In the genomic region with DNA sequence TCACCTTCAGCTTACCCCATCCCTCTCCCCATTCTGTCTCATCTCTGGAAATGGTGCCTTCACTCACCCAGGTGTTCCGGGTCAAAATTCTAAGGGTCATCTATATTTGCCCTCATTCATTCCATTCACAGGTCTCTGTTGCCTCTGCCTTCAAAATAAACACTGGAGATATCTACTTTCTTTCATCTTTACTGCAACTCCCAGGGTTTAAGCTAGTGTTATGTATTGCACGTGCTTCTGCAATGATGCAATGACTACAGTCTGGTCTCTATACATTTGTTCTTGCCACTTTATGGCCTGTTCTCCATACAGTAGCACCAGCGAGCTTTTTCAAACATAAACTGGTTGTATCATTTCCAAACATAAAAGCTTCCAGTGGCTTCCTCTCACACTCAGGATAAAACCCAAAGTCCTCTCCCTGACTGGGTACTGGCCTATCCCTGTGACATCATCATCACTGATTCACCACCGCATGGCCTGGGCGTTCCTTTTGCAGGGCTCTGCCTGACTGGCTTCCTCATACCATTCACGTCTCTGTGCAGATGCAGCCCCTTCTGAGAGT, we compare ENCODE assay signal across 11 cellular contexts. TPM values are rescaled to one million over a fixed set of nuclear protein-coding genes. Genes with fewer than 3 reads are reported as not detected.
DNase-seq lines count a peak whose midpoint lies in the region; ATAC-seq and TF ChIP-seq lines count a peak whose summit lies in the region.
"Had no signal": no experiment of that assay in that cellular context is flagged by ENCODE, and none has a peak within 500 bp of the region (broad histone marks: within the 10 kb centered on the region; RNA-seq: fewer than 3 reads in every experiment).

No MANE protein-coding gene starts in this region.

- peaks cover 46% of the 10 kb centered on the region for H3K4me1 ChIP-seq in PC-9 (replicated peaks; ENCODE audit: insufficient read depth)

- no peaks in the 10 kb centered on the region for H3K27me3 ChIP-seq in PC-9 (ENCODE audit: insufficient read depth, low read depth)

- H3K27me3 Mint-ChIP-seq in activated CD4-positive, alpha-beta memory T cell treated with anti-CD3 and anti-CD28 coated beads for 36 hours = peaks cover 5% of the 10 kb centered on the region
- H3K27me3 Mint-ChIP-seq in stimulated activated naive CD8-positive, alpha-beta T cell treated with anti-CD3 and anti-CD28 coated beads, Interleukin-15, amount 100 ng/mL, for 72 hours = peaks cover 14% of the 10 kb centered on the region

- H3K4me3 ChIP-seq in PC-9 = no peak overlapping the region

- H3K36me3 Mint-ChIP-seq in activated CD4-positive, alpha-beta memory T cell treated with anti-CD3 and anti-CD28 coated beads for 36 hours = no peaks in the 10 kb centered on the region
- H3K36me3 Mint-ChIP-seq: CD4-positive, CD25-positive, alpha-beta regulatory T cell had no signal

- no peaks in the 10 kb centered on the region for H3K9me2 ChIP-seq in PC-9 (ENCODE audit: insufficient read depth)

- POLR2A ChIA-PET in PC-9 (lab: Charles Lee; ENCODE audit: unreplicated experiment) = interaction anchor here (0.6 kb wide), 1 partner anchor 465 kb away, joined by 6 read pairs; no protein-coding TSS in a partner anchor
- POLR2A ChIA-PET in activated CD4-positive, alpha-beta memory T cell treated with anti-CD3 and anti-CD28 coated beads for 36 hours (lab: Charles Lee) = no interaction called here

- no peaks in the 10 kb centered on the region for H3K9me3 Mint-ChIP-seq in activated CD4-positive, alpha-beta memory T cell treated with anti-CD3 and anti-CD28 coated beads for 36 hours
- no peaks in the 10 kb centered on the region for H3K9me3 Mint-ChIP-seq in stimulated activated naive CD8-positive, alpha-beta T cell treated with anti-CD3 and anti-CD28 coated beads, Interleukin-15, amount 100 ng/mL, for 72 hours
- H3K9me3 Mint-ChIP-seq: activated T-cell treated with anti-CD3 and anti-CD28 coated beads, Interleukin-2, amount 50 U/mL, for 24 hours had no signal

- H3K36me3 ChIP-seq in PC-9 (ENCODE audit: low read depth) = 0 out of 2 replicates have a peak, but pooled peaks cover 3% of the 10 kb centered on the region

- BruUV-seq in PC-9 (replicated peaks; lab: Mats Ljungman, UMichigan) = no TSS peak

- DNase-seq in Daoy (ENCODE audit: low read depth) = peak; percentile 89
- peak; percentile 72 to 84 for DNase-seq in PC-9
- DNase-seq in non-pigmented ciliary epithelial cell (ENCODE audit: low read depth) = peak; percentile 85
- DNase-seq in activated CD4-positive, alpha-beta memory T cell treated with anti-CD3 and anti-CD28 coated beads for 36 hours = no peak
- DNase-seq in NCI-H1105 treated with DMSO at 0.1 percent for 48 hours (lab: John Stamatoyannopoulos, UW) = no peak
- DNase-seq in stimulated activated naive CD8-positive, alpha-beta T cell treated with anti-CD3 and anti-CD28 coated beads, Interleukin-15, amount 100 ng/mL, for 72 hours = no peak
- DNase-seq in NCI-H2107 treated with DMSO at 0.1 percent for 48 hours (lab: John Stamatoyannopoulos, UW; ENCODE audit: unreplicated experiment) = no peak
- DNase-seq: activated T-cell treated with anti-CD3 and anti-CD28 coated beads, Interleukin-2, amount 50 U/mL, for 24 hours; CD4-positive, CD25-positive, alpha-beta regulatory T cell; NCI-H2107 had no signal

- intact Hi-C loops in PC-9 (cut with micrococcal nuclease; ENCODE audit: unreplicated experiment) = loop anchor here (1.0 to 5.0 kb wide), 5 partner anchors 13 to 410 kb away; a partner anchor contains a TSS
- intact Hi-C loops in activated CD4-positive, alpha-beta memory T cell treated with anti-CD3 and anti-CD28 coated beads for 36 hours (cut with micrococcal nuclease) = no loop called here

- H3K9me3 ChIP-seq in PC-9 (ENCODE audit: insufficient read depth, low read depth) = no peaks in the 10 kb centered on the region; the same call in 1 of the 2 replicates

- peak; percentile 94 for ATAC-seq in esophagus mucosa
- ATAC-seq in stimulated activated naive CD8-positive, alpha-beta T cell treated with anti-CD3 and anti-CD28 coated beads, Interleukin-15, amount 100 ng/mL, for 72 hours = no peak

- no peaks in the 10 kb centered on the region for H3K4me1 Mint-ChIP-seq in activated CD4-positive, alpha-beta memory T cell treated with anti-CD3 and anti-CD28 coated beads for 36 hours (ENCODE audit: low read depth)
- no peaks in the 10 kb centered on the region for H3K4me1 Mint-ChIP-seq in stimulated activated naive CD8-positive, alpha-beta T cell treated with anti-CD3 and anti-CD28 coated beads, Interleukin-15, amount 100 ng/mL, for 72 hours
- H3K4me1 Mint-ChIP-seq: CD4-positive, CD25-positive, alpha-beta regulatory T cell had no signal

- H3K27ac ChIP-seq in PC-9 = peak overlapping the region; percentile 95

- H3K4me3 Mint-ChIP-seq in activated CD4-positive, alpha-beta memory T cell treated with anti-CD3 and anti-CD28 coated beads for 36 hours = no peak overlapping the region
- H3K4me3 Mint-ChIP-seq in stimulated activated naive CD8-positive, alpha-beta T cell treated with anti-CD3 and anti-CD28 coated beads, Interleukin-15, amount 100 ng/mL, for 72 hours = no peak overlapping the region
- H3K4me3 Mint-ChIP-seq: activated T-cell treated with anti-CD3 and anti-CD28 coated beads, Interleukin-2, amount 50 U/mL, for 24 hours; CD4-positive, CD25-positive, alpha-beta regulatory T cell had no signal

- peaks cover 75% of the 10 kb centered on the region for H3K79me2 ChIP-seq in PC-9 (ENCODE audit: low read depth)

- no peak overlapping the region for H3K27ac Mint-ChIP-seq in activated CD4-positive, alpha-beta memory T cell treated with anti-CD3 and anti-CD28 coated beads for 36 hours
- H3K27ac Mint-ChIP-seq in stimulated activated naive CD8-positive, alpha-beta T cell treated with anti-CD3 and anti-CD28 coated beads, Interleukin-15, amount 100 ng/mL, for 72 hours = no peak overlapping the region
- H3K27ac Mint-ChIP-seq: activated T-cell treated with anti-CD3 and anti-CD28 coated beads, Interleukin-2, amount 50 U/mL, for 24 hours; CD4-positive, CD25-positive, alpha-beta regulatory T cell had no signal

- H3K4me2 ChIP-seq in PC-9 = peak overlapping the region; percentile 62

- H2AFZ ChIP-seq in PC-9 = no peak overlapping the region

- no peak for TF ChIP-seq CTCF in PC-9 (conservative IDR thresholded peaks at IDR 0.05)

- H3F3A ChIP-seq in PC-9 (ENCODE audit: insufficient read depth, low read depth) = peaks cover 23% of the 10 kb centered on the region; the same call in 1 of the 2 replicates

- CTCF ChIA-PET in PC-9 (lab: Charles Lee) = no interaction called here
- CTCF ChIA-PET in activated CD4-positive, alpha-beta memory T cell treated with anti-CD3 and anti-CD28 coated beads for 36 hours (lab: Charles Lee) = no interaction called here

- no peaks in the 10 kb centered on the region for H4K20me1 ChIP-seq in PC-9 (ENCODE audit: insufficient read depth)

RNA-seq across cellular contexts. Expression of a gene that starts 14.3 kb away (rescaled TPM):
- 22.2 and 22.3 TPM in 2 replicates for total RNA-seq in Daoy (2014; rRNA removed; shearing (Covaris generic))
- 66.0 and 90.1 TPM in 2 replicates for total RNA-seq in PC-9 (2021)
- 22.4 TPM for total RNA-seq in esophagus mucosa
- total RNA-seq in activated CD4-positive, alpha-beta memory T cell treated with anti-CD3 and anti-CD28 coated beads for 36 hours = under 1 TPM; 0.19 to 0.31 TPM

Comparison
In these comparisons a context has a peak if more than half of its experiments do, and no peak if none do; other contexts are left out.
1. DNase-seq: peak in Daoy (single experiment), PC-9 (2 of 2) and non-pigmented ciliary epithelial cell (single experiment); none in activated CD4-positive, alpha-beta memory T cell treated with anti-CD3 and anti-CD28 coated beads for 36 hours (single experiment), NCI-H1105 treated with DMSO at 0.1 percent for 48 hours (single experiment), stimulated activated naive CD8-positive, alpha-beta T cell treated with anti-CD3 and anti-CD28 coated beads, Interleukin-15, amount 100 ng/mL, for 72 hours (0 of 2) and NCI-H2107 treated with DMSO at 0.1 percent for 48 hours (single experiment).
2. RNA of a gene that starts 14.3 kb away (total RNA-seq): 66.0 to 90.1 TPM in PC-9, 22.4 TPM in esophagus mucosa (single experiment) and 22.2 to 22.3 TPM in Daoy; 0.19 to 0.31 TPM in activated CD4-positive, alpha-beta memory T cell treated with anti-CD3 and anti-CD28 coated beads for 36 hours; every median in the first group is over 10 times any median in the second.